Comparison of ENCODE assay signal across 1 cellular context in the genomic region with DNA sequence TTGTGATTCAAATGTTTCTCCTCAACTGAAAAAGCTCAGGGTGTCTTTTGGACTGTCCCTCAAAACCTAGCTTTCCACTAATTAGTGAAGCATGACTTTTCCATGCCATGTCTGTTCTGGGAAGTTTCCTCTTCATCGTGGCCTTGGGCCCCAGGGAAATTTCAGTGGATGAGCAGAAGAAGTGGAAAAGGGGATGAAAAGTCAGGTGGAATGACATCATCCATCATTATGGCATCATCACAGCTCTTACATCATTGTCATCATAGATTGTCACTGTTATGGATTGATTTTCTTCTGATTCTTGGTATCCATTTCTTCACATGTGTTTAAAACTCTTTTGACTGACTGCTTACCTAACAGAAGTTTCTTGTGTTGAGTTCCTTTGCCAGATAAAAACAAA.
A peak's percentile ranks its signal among the peaks of the same experiment; 100 is the strongest.
TF ChIP-seq lines count a peak whose summit lies in the region.

No MANE protein-coding gene starts in this region.

TF ChIP-seq in HEK293, 187 proteins besides CTCF, POLR2A, EP300 and RAD21 (continued from another document):
- TF ChIP-seq, protein P1, sequence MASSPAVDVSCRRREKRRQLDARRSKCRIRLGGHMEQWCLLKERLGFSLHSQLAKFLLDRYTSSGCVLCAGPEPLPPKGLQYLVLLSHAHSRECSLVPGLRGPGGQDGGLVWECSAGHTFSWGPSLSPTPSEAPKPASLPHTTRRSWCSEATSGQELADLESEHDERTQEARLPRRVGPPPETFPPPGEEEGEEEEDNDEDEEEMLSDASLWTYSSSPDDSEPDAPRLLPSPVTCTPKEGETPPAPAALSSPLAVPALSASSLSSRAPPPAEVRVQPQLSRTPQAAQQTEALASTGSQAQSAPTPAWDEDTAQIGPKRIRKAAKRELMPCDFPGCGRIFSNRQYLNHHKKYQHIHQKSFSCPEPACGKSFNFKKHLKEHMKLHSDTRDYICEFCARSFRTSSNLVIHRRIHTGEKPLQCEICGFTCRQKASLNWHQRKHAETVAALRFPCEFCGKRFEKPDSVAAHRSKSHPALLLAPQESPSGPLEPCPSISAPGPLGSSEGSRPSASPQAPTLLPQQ (tag by site-specific recombination; IDR thresholded peaks at IDR 0.05), result 0 out of 2 replicates have a peak, but pooled peaks have one; percentile 40
- TF ChIP-seq ZNF629 (tag by site-specific recombination; IDR thresholded peaks at IDR 0.05) (peak; percentile 92), YY1 (tag by site-specific recombination; IDR thresholded peaks at IDR 0.05) (no peak), ZNF335 (tag by site-specific recombination; conservative IDR thresholded peaks at IDR 0.05) (peak; percentile 29; the same call in 1 of the 2 replicates), ZNF366 (tag by site-specific recombination; conservative IDR thresholded peaks at IDR 0.05) (peak; percentile 60), ZNF544 (tag by site-specific recombination; IDR thresholded peaks at IDR 0.05) (no peak)
